In genomic region chr3:42205800-42206514, GRCh38 we compare ENCODE assay signal across 13 cellular contexts.
DNase-seq lines count a peak whose midpoint lies in the region; ATAC-seq and TF ChIP-seq lines count a peak whose summit lies in the region.
"Had no signal": no experiment of that assay in that cellular context is flagged by ENCODE, and none has a peak within 500 bp of the region (broad histone marks: within the 10 kb centered on the region; RNA-seq: fewer than 3 reads in every experiment).

No MANE protein-coding gene starts in this region.

- no peak for TF ChIP-seq POLR2A in gastrocnemius medialis (IDR thresholded peaks at IDR 0.05)

- no peak overlapping the region for H3K4me3 Mint-ChIP-seq in natural killer cell
- H3K4me3 Mint-ChIP-seq: central memory CD8-positive, alpha-beta T cell had no signal

- H3K9me3 Mint-ChIP-seq in natural killer cell: no peaks in the 10 kb centered on the region
- H3K9me3 Mint-ChIP-seq: central memory CD8-positive, alpha-beta T cell had no signal

- DNase-seq in Right ventricle myocardium superior: no peak
- no peak for DNase-seq in right cardiac atrium
- DNase-seq in gastrocnemius medialis: no peak
- DNase-seq in NCI-H1694 (lab: John Stamatoyannopoulos, UW): no peak
- DNase-seq in natural killer cell: no peak
- DNase-seq: GM23248, NCI-H2081 treated with DMSO at 0.1 percent for 48 hours had no signal

- H3K36me3 Mint-ChIP-seq in natural killer cell: peaks cover 21% of the 10 kb centered on the region

- ATAC-seq in Right ventricle myocardium superior (ENCODE audit: poor library complexity) (peak; percentile 45), right cardiac atrium (no peak), GM21786 (IDR thresholded peaks at IDR 0.05; ENCODE audit: unreplicated experiment) (peak; percentile 74), HG03378 (IDR thresholded peaks at IDR 0.05; ENCODE audit: unreplicated experiment) (peak; percentile 66), gastrocnemius medialis (peak in 1 of 2 donors; percentile 34), natural killer cell (no peak), GM18520 (IDR thresholded peaks at IDR 0.05; ENCODE audit: unreplicated experiment) (no peak)

- H3K27ac ChIP-seq in right cardiac atrium (ENCODE audit: low read length): no peak overlapping the region
- peak overlapping the region; percentile 3 to 66 (median 26) for H3K27ac ChIP-seq in gastrocnemius medialis
- H3K27ac ChIP-seq: GM23248, tibial nerve had no signal

- H3K9me3 ChIP-seq in right cardiac atrium (ENCODE audit: control insufficient read depth, low read length) (no peaks in the 10 kb centered on the region), gastrocnemius medialis (no peaks in the 10 kb centered on the region)
- H3K9me3 ChIP-seq: tibial nerve had no signal

- H3K4me1 ChIP-seq in right cardiac atrium (ENCODE audit: control insufficient read depth, insufficient read depth, low read length): no peaks in the 10 kb centered on the region
- peaks cover 0 to 14% of the 10 kb centered on the region in 2 donors for H3K4me1 ChIP-seq in gastrocnemius medialis
- H3K4me1 ChIP-seq: tibial nerve had no signal

- no peak for TF ChIP-seq CTCF in gastrocnemius medialis (IDR thresholded peaks at IDR 0.05 in 4 of 5, conservative IDR thresholded peaks at IDR 0.05 in 1 of 5)
- no peak for TF ChIP-seq CTCF in natural killer cell (IDR thresholded peaks at IDR 0.05)

- no peaks in the 10 kb centered on the region for H3K27me3 Mint-ChIP-seq in natural killer cell (ENCODE audit: low read depth in 2 of 2)
- H3K27me3 Mint-ChIP-seq: central memory CD8-positive, alpha-beta T cell; progenitor cell of endocrine pancreas had no signal

- intact Hi-C loops in Right ventricle myocardium superior (cut with DNase I) (no loop called here), right cardiac atrium (cut with DNase I) (no loop called here), gastrocnemius medialis (cut with DNase I; ENCODE audit: low total_unique reads) (no loop called here), natural killer cell (cut with micrococcal nuclease) (no loop called here)

- no peaks in the 10 kb centered on the region for H3K4me1 Mint-ChIP-seq in natural killer cell
- H3K4me1 Mint-ChIP-seq: central memory CD8-positive, alpha-beta T cell had no signal

- in situ Hi-C loops in gastrocnemius medialis (cut with MboI; ENCODE audit: low sequenced_read_pairs in 4 of 4): no loop called here

- WGBS in right cardiac atrium: 97% methylated on average over 4 of the region's 4 CpGs

- no peak overlapping the region for H3K27ac Mint-ChIP-seq in natural killer cell
- H3K27ac Mint-ChIP-seq: progenitor cell of endocrine pancreas had no signal

- H3K36me3 ChIP-seq in gastrocnemius medialis: peaks cover 0 to 34% of the 10 kb centered on the region in 2 donors

- H3K27me3 ChIP-seq in right cardiac atrium (ENCODE audit: control insufficient read depth, insufficient read depth) (no peaks in the 10 kb centered on the region), gastrocnemius medialis (no peaks in the 10 kb centered on the region)
- H3K27me3 ChIP-seq: tibial nerve had no signal

- no peak overlapping the region for H3K4me3 ChIP-seq in right cardiac atrium (ENCODE audit: low read length)
- H3K4me3 ChIP-seq in gastrocnemius medialis: no peak overlapping the region
- H3K4me3 ChIP-seq: GM23248, tibial nerve had no signal

Comparison
In these comparisons a context has a peak if more than half of its experiments do, and no peak if none do; other contexts are left out.
1. ATAC-seq: peak in Right ventricle myocardium superior (single experiment), GM21786 (single experiment) and HG03378 (single experiment); none in right cardiac atrium (0 of 2), natural killer cell (0 of 3) and GM18520 (single experiment).